8 cellular contexts compared by ENCODE assay signal in the genomic region with DNA sequence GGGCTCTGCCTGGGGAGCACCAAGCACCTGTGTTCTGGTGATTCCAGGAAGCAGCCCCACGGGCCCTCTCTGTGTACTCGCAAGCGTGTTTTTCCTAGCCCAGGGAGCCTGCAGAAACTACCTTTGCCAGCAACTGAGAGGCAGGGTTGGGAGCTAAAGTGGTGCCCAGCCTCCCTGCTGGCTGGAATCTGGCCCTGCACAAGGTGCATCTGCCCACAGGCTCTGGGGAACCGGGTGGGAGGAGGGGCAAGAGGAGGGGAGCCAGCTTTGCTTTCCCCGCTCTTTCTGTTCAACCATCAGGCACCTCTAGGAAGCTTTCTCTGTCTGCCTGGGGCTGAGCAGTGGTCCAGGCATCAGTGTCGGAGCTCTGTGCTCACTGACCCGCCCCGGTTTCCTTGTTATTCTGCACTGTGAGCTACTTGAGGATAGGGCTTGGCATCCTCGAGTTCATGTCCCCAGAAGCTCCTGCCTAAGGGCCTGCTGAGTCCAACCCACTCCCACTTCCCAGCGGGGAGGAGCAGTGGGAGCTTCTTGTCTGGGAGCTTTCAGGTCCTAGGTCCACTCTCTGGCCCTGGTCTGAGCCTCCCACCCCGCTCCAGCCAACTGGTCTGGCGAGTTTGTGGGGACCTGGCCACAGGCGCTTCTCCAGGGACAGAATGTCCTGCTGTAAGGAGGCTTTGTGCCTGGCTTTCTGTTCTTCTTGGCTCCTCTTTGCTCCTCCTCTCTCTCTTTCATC. TPM values are rescaled to one million over a fixed set of nuclear protein-coding genes. Genes with fewer than 3 reads are reported as not detected.
A peak's percentile ranks its signal among the peaks of the same experiment; 100 is the strongest.
DNase-seq lines count a peak whose midpoint lies in the region; ATAC-seq and TF ChIP-seq lines count a peak whose summit lies in the region.

No MANE protein-coding gene starts in this region.

- no peaks in the 10 kb centered on the region for H3K36me3 Mint-ChIP-seq in activated CD4-positive, alpha-beta T cell treated with anti-CD3 and anti-CD28 coated beads for 36 hours (ENCODE audit: low read depth)
- H3K36me3 Mint-ChIP-seq in brain = no peaks in the 10 kb centered on the region

- H3K9me3 ChIP-seq in left lung (no peaks in the 10 kb centered on the region), tibial artery (no peaks in the 10 kb centered on the region)

- H3K27ac ChIP-seq in left lung = peak overlapping the region; percentile 8 to 61
- H3K27ac ChIP-seq in tibial artery = peak overlapping the region; percentile 78 to 84

- CTCF ChIA-PET in activated CD4-positive, alpha-beta T cell treated with anti-CD3 and anti-CD28 coated beads for 36 hours (lab: Charles Lee) = interaction anchor here (0.6 to 0.8 kb wide), 6 partner anchors 39 to 1505 kb away, joined by 3 to 4 read pairs (median 3); no protein-coding TSS in a partner anchor

- H3K4me3 Mint-ChIP-seq in activated CD4-positive, alpha-beta T cell treated with anti-CD3 and anti-CD28 coated beads for 36 hours = peak overlapping the region; percentile 21
- peak overlapping the region in 1 of 5 experiments; percentile 20 for H3K4me3 Mint-ChIP-seq in brain

- DNase-seq in activated CD4-positive, alpha-beta T cell treated with anti-CD3 and anti-CD28 coated beads for 36 hours = no peak
- no peak for DNase-seq in activated CD4-positive, alpha-beta T cell treated with anti-CD3 and anti-CD28 coated beads for 48 hours
- DNase-seq in left lung (peak in 1 of 2 donors; percentile 62), tibial artery (peak; percentile 76 to 86), left colon (no peak), EL (no peak)

- no peak for ATAC-seq in activated CD4-positive, alpha-beta T cell treated with anti-CD3 and anti-CD28 coated beads for 36 hours
- ATAC-seq in left lung (peak; percentile 29), HG02759 (IDR thresholded peaks at IDR 0.05; ENCODE audit: unreplicated experiment) (no peak), left colon (no peak)

- H3K27me3 Mint-ChIP-seq in activated CD4-positive, alpha-beta T cell treated with anti-CD3 and anti-CD28 coated beads for 36 hours = no peaks in the 10 kb centered on the region
- peaks cover 3% of the 10 kb centered on the region for H3K27me3 Mint-ChIP-seq in brain

- H3K27me3 ChIP-seq in left lung = no peaks in the 10 kb centered on the region
- H3K27me3 ChIP-seq in tibial artery = no peaks in the 10 kb centered on the region

- H3K4me1 ChIP-seq in left lung (peaks cover 28 to 55% of the 10 kb centered on the region in 2 donors), tibial artery (peaks cover 0 to 78% (median 34%) of the 10 kb centered on the region in 4 donors)

- H3K4me1 Mint-ChIP-seq in activated CD4-positive, alpha-beta T cell treated with anti-CD3 and anti-CD28 coated beads for 36 hours = peaks cover 27% of the 10 kb centered on the region
- peaks cover 65% of the 10 kb centered on the region for H3K4me1 Mint-ChIP-seq in brain

- peak overlapping the region; percentile 86 for H3K27ac Mint-ChIP-seq in activated CD4-positive, alpha-beta T cell treated with anti-CD3 and anti-CD28 coated beads for 36 hours
- H3K27ac Mint-ChIP-seq in brain = peak overlapping the region; percentile 38 to 92 (median 82)

- H3K4me3 ChIP-seq in left lung = no peak overlapping the region
- H3K4me3 ChIP-seq in tibial artery = peak overlapping the region; percentile 14 to 39

- no peaks in the 10 kb centered on the region for H3K36me3 ChIP-seq in left lung
- H3K36me3 ChIP-seq in tibial artery = no peaks in the 10 kb centered on the region

- intact Hi-C loops in activated CD4-positive, alpha-beta T cell treated with anti-CD3 and anti-CD28 coated beads for 36 hours (cut with DNase I, micrococcal nuclease) = loop anchor here in 1 of 2 experiments (5.0 kb wide), 1 partner anchor 37 kb away; no protein-coding TSS in a partner anchor
- intact Hi-C loops in left lung (cut with DNase I) (no loop called here), tibial artery (cut with DNase I; ENCODE audit: low total_unique reads) (no loop called here), left colon (cut with DNase I, micrococcal nuclease) (no loop called here)

- POLR2A ChIA-PET in activated CD4-positive, alpha-beta T cell treated with anti-CD3 and anti-CD28 coated beads for 36 hours (lab: Charles Lee) = interaction anchor here (2.2 kb wide), 1 partner anchor 12 kb away, joined by 5 read pairs; no protein-coding TSS in a partner anchor

- H3K9me3 Mint-ChIP-seq in activated CD4-positive, alpha-beta T cell treated with anti-CD3 and anti-CD28 coated beads for 36 hours (ENCODE audit: low read depth) = no peaks in the 10 kb centered on the region
- H3K9me3 Mint-ChIP-seq in brain = peaks cover 0 to 2% (median 0%) of the 10 kb centered on the region in 5 experiments

- TF ChIP-seq CTCF in brain (conservative IDR thresholded peaks at IDR 0.05) = no peak
- no peak for TF ChIP-seq CTCF in left lung (IDR thresholded peaks at IDR 0.05)
- no peak for TF ChIP-seq CTCF in tibial artery (IDR thresholded peaks at IDR 0.05)

RNA-seq across cellular contexts. Expression of a gene that starts 14.9 kb away (rescaled TPM):
- under 1 TPM; 0.09 to 0.14 TPM for total RNA-seq in activated CD4-positive, alpha-beta T cell treated with anti-CD3 and anti-CD28 coated beads for 36 hours
- polyA plus RNA-seq in brain (ENCODE audit: insufficient read depth, low read depth, low replicate concordance) = 13.4 TPM
- 1 to 10 TPM; 4.2 to 4.3 TPM for total RNA-seq in left lung
- 10 to 100 TPM; 10.7 to 12.2 TPM for total RNA-seq in left colon

RNA-seq across cellular contexts. Expression of a gene that starts 57.3 kb away (rescaled TPM):
- total RNA-seq in activated CD4-positive, alpha-beta T cell treated with anti-CD3 and anti-CD28 coated beads for 36 hours = under 1 TPM; 0.25 to 0.57 TPM
- polyA plus RNA-seq in brain (ENCODE audit: insufficient read depth, low read depth, low replicate concordance) = 70.8 TPM
- 10 to 100 TPM; 15.4 to 17.3 TPM for total RNA-seq in left lung
- total RNA-seq in left colon = 10 to 100 TPM in 1 of 2 donors, 1 to 10 TPM in 1; 4.6 to 15.6 TPM

Comparison
In these comparisons a context has a peak if more than half of its experiments do, and no peak if none do; other contexts are left out.
1. DNase-seq: peak in tibial artery (2 of 2); none in activated CD4-positive, alpha-beta T cell treated with anti-CD3 and anti-CD28 coated beads for 36 hours (single experiment), activated CD4-positive, alpha-beta T cell treated with anti-CD3 and anti-CD28 coated beads for 48 hours (single experiment), left colon (0 of 2) and EL (single experiment).
2. H3K4me3 ChIP-seq: peak in tibial artery (2 of 2); none in left lung (0 of 2).
3. RNA of a gene that starts 14.9 kb away (total RNA-seq): 10.7 to 12.2 TPM in left colon and 4.2 to 4.3 TPM in left lung; 0.09 to 0.14 TPM in activated CD4-positive, alpha-beta T cell treated with anti-CD3 and anti-CD28 coated beads for 36 hours; every median in the first group is over 4 times any median in the second.